ENCODE assay signal across 15 cellular contexts in the genomic region with DNA sequence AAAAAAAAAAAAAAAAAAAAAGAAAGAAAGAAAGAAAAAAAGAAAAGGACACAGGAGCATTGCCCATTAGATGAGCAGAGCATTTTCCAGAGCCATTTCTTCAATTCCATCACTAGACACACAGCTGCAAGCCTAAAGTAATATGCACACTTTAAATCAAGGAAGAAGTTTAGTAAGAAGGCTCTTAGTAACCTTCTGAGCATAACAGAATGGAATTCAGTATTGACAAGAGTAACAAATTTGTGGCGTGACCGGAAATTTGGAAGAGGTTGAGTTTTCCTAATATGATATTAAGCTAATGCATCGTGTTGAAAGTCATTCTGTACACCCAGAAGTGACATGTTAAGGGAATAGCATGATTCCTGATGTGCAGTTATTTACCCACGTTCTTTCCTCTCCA. TPM values are rescaled to one million over a fixed set of nuclear protein-coding genes. Genes with fewer than 3 reads are reported as not detected.
DNase-seq lines count a peak whose midpoint lies in the region; ATAC-seq, FAIRE-seq and TF ChIP-seq lines count a peak whose summit lies in the region.
"Had no signal": no experiment of that assay in that cellular context is flagged by ENCODE, and none has a peak within 500 bp of the region (broad histone marks: within the 10 kb centered on the region; RNA-seq: fewer than 3 reads in every experiment).

No MANE protein-coding gene starts in this region.

- H3K4me3 ChIP-seq in bronchial epithelial cell (ENCODE audit: low read depth, low read length) (no peak overlapping the region), right cardiac atrium (ENCODE audit: low read length) (no peak overlapping the region), tibial nerve (no peak overlapping the region)
- H3K4me3 ChIP-seq: GM12878 had no signal

- TF ChIP-seq EP300 in tibial nerve (IDR thresholded peaks at IDR 0.05) = no peak

- peak overlapping the region; percentile 79 for H3K27ac Mint-ChIP-seq in HFFc6
- H3K27ac Mint-ChIP-seq: activated CD8-positive, alpha-beta T cell treated with anti-CD3 and anti-CD28 coated beads for 36 hours; stimulated activated effector memory CD8-positive, alpha-beta T cell treated with anti-CD3 and anti-CD28 coated beads, Interleukin-12 subunit alpha, Interleukin-12 subunit beta, amount 100 ng/mL, for 72 hours had no signal

- no peak for TF ChIP-seq POLR2A in tibial nerve (IDR thresholded peaks at IDR 0.05)

- intact Hi-C loops in right cardiac atrium (cut with DNase I) = no loop called here

- WGBS in right cardiac atrium = 45% methylated on average over 4 of the region's 4 CpGs
- 64 to 67% methylated on average over 4 of the region's 4 CpGs for WGBS in tibial nerve, 2 donors

- H3K9me3 Mint-ChIP-seq in HFFc6 = no peaks in the 10 kb centered on the region
- H3K9me3 Mint-ChIP-seq: dendritic cell treated with granulocyte-macrophage colony-stimulating factor and Interleukin-4, amounts not matched to agents 40 ng/mL and 50 ng/mL, for 4 days; stimulated activated effector memory CD8-positive, alpha-beta T cell treated with anti-CD3 and anti-CD28 coated beads, Interleukin-12 subunit alpha, Interleukin-12 subunit beta, amount 100 ng/mL, for 72 hours had no signal

- DNase-seq in HFFc6 (peak; percentile 58), bronchial epithelial cell (ENCODE audit: low read depth) (peak; percentile 74), right cardiac atrium (no peak), tibial nerve (ENCODE audit: low spot score in 2 of 2) (no peak), RPMI8226 (no peak), RKO (ENCODE audit: low spot score) (no peak)
- DNase-seq: NCI-H1105, NCI-H510A treated with DMSO at 0.1 percent for 48 hours, SIG-M5 had no signal

- peaks cover 9% of the 10 kb centered on the region; the same call in 1 of the 2 replicates for H3K36me3 Mint-ChIP-seq in HFFc6 (ENCODE audit: low read depth)

- peaks cover 10% of the 10 kb centered on the region for H3K4me1 ChIP-seq in right cardiac atrium (ENCODE audit: control insufficient read depth, insufficient read depth, low read length)
- peaks cover 0 to 81% (median 50%) of the 10 kb centered on the region in 4 donors for H3K4me1 ChIP-seq in tibial nerve

- H3K27me3 Mint-ChIP-seq in HFFc6 (ENCODE audit: insufficient read depth) = peaks cover 2% of the 10 kb centered on the region; the same call in 1 of the 2 replicates
- H3K27me3 Mint-ChIP-seq: activated CD8-positive, alpha-beta T cell treated with anti-CD3 and anti-CD28 coated beads for 36 hours; dendritic cell treated with granulocyte-macrophage colony-stimulating factor and Interleukin-4, amounts not matched to agents 40 ng/mL and 50 ng/mL, for 4 days had no signal

- H3K4me1 Mint-ChIP-seq in HFFc6 (ENCODE audit: low read depth) = peaks cover 96% of the 10 kb centered on the region

- no peaks in the 10 kb centered on the region for H3K27me3 ChIP-seq in bronchial epithelial cell (ENCODE audit: control insufficient read depth, insufficient read depth, low read length)
- H3K27me3 ChIP-seq in right cardiac atrium (ENCODE audit: control insufficient read depth, insufficient read depth) = no peaks in the 10 kb centered on the region
- no peaks in the 10 kb centered on the region for H3K27me3 ChIP-seq in tibial nerve

- FAIRE-seq in bronchial epithelial cell (lab: Jason Lieb, UNC) = no peak
- FAIRE-seq: GM12878, TTC549 had no signal

- H3K4me3 Mint-ChIP-seq in HFFc6 = peak overlapping the region; percentile 74
- H3K4me3 Mint-ChIP-seq: activated CD8-positive, alpha-beta T cell treated with anti-CD3 and anti-CD28 coated beads for 36 hours; dendritic cell treated with granulocyte-macrophage colony-stimulating factor and Interleukin-4, amounts not matched to agents 40 ng/mL and 50 ng/mL, for 4 days; stimulated activated effector memory CD8-positive, alpha-beta T cell treated with anti-CD3 and anti-CD28 coated beads, Interleukin-12 subunit alpha, Interleukin-12 subunit beta, amount 100 ng/mL, for 72 hours had no signal

- H3K9me3 ChIP-seq in right cardiac atrium (ENCODE audit: control insufficient read depth, low read length) (no peaks in the 10 kb centered on the region), tibial nerve (no peaks in the 10 kb centered on the region)

- H3K27ac ChIP-seq in right cardiac atrium (ENCODE audit: low read length) = peak overlapping the region; percentile 1
- H3K27ac ChIP-seq in tibial nerve = peak overlapping the region; percentile 8 to 87 (median 66)

- H3K36me3 ChIP-seq in bronchial epithelial cell (ENCODE audit: control insufficient read depth, insufficient read depth, low read length) (no peaks in the 10 kb centered on the region), tibial nerve (peaks cover 0 to 8% (median 0%) of the 10 kb centered on the region in 3 donors)

- ATAC-seq in right cardiac atrium = no peak
- ATAC-seq in GM21723 (IDR thresholded peaks at IDR 0.05; ENCODE audit: unreplicated experiment) = no peak
- ATAC-seq: GM12878 had no signal

- no peak for TF ChIP-seq CTCF in HFFc6 (IDR thresholded peaks at IDR 0.05)
- no peak for TF ChIP-seq CTCF in bronchial epithelial cell (IDR thresholded peaks at IDR 0.05; ENCODE audit: insufficient read depth, low read length, severe bottlenecking)
- TF ChIP-seq CTCF in tibial nerve (IDR thresholded peaks at IDR 0.05) = no peak

RNA-seq across cellular contexts. Expression of gene SMURF1, which starts 35.3 kb away (rescaled TPM):
- 10 to 100 TPM; 17.8 to 23.4 (median 21.3) TPM for total RNA-seq in HFFc6 (2021; fragmentation: NEBNext Ultra II Directional; extraction: Animal tissue kit (Norgen Biotek cat#: 25700))
- total RNA-seq in bronchial epithelial cell (36.5 and 42.4 TPM in 2 replicates), right cardiac atrium (10 to 100 TPM in 1 of 4 donors, 1 to 10 TPM in 3; 9.2 to 14.7 (median 9.7) TPM), tibial nerve (10 to 100 TPM; 28.2 to 35.4 (median 31.1) TPM)
- polyA plus RNA-seq in right cardiac atrium = 4.5 TPM

Comparison
In these comparisons a context has a peak if more than half of its experiments do, and no peak if none do; other contexts are left out.
1. DNase-seq: peak in HFFc6 (single experiment) and bronchial epithelial cell (single experiment); none in right cardiac atrium (0 of 3), tibial nerve (0 of 2), RPMI8226 (single experiment) and RKO (single experiment).